In genomic region chr9:37582548-37583157, GRCh38 we compare ENCODE assay signal across 1 cellular context.
TF ChIP-seq lines count a peak whose summit lies in the region.

No MANE protein-coding gene starts in this region.

TF ChIP-seq in HCT116, 20 proteins besides CTCF, POLR2A, EP300 and RAD21 (continued from another document):
- TF ChIP-seq SRF (IDR thresholded peaks at IDR 0.05; ENCODE audit: low read depth): no peak
- no peak for TF ChIP-seq ELF1 (IDR thresholded peaks at IDR 0.05; ENCODE audit: borderline replicate concordance, low read depth)
- TF ChIP-seq SIN3A (IDR thresholded peaks at IDR 0.05; ENCODE audit: low read depth): no peak
- TF ChIP-seq SP1 (IDR thresholded peaks at IDR 0.05; ENCODE audit: low read depth): no peak
- TF ChIP-seq, protein P1, sequence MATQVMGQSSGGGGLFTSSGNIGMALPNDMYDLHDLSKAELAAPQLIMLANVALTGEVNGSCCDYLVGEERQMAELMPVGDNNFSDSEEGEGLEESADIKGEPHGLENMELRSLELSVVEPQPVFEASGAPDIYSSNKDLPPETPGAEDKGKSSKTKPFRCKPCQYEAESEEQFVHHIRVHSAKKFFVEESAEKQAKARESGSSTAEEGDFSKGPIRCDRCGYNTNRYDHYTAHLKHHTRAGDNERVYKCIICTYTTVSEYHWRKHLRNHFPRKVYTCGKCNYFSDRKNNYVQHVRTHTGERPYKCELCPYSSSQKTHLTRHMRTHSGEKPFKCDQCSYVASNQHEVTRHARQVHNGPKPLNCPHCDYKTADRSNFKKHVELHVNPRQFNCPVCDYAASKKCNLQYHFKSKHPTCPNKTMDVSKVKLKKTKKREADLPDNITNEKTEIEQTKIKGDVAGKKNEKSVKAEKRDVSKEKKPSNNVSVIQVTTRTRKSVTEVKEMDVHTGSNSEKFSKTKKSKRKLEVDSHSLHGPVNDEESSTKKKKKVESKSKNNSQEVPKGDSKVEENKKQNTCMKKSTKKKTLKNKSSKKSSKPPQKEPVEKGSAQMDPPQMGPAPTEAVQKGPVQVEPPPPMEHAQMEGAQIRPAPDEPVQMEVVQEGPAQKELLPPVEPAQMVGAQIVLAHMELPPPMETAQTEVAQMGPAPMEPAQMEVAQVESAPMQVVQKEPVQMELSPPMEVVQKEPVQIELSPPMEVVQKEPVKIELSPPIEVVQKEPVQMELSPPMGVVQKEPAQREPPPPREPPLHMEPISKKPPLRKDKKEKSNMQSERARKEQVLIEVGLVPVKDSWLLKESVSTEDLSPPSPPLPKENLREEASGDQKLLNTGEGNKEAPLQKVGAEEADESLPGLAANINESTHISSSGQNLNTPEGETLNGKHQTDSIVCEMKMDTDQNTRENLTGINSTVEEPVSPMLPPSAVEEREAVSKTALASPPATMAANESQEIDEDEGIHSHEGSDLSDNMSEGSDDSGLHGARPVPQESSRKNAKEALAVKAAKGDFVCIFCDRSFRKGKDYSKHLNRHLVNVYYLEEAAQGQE (IDR thresholded peaks at IDR 0.05; ENCODE audit: low read depth): no peak
- TF ChIP-seq EGR1 (IDR thresholded peaks at IDR 0.05; ENCODE audit: low read depth): no peak
- TF ChIP-seq ZFX (IDR thresholded peaks at IDR 0.05): no peak
- no peak for TF ChIP-seq TCF7L2 (IDR thresholded peaks at IDR 0.05; ENCODE audit: borderline replicate concordance, extremely low read depth, insufficient read depth, insufficient read length)
- no peak for TF ChIP-seq ZBTB33 (IDR thresholded peaks at IDR 0.05; ENCODE audit: extremely low read depth, insufficient replicate concordance, low read length)
TF ChIP-seq in HCT116: peak in this region for 0.
